8 cellular contexts compared by ENCODE assay signal in the genomic region with DNA sequence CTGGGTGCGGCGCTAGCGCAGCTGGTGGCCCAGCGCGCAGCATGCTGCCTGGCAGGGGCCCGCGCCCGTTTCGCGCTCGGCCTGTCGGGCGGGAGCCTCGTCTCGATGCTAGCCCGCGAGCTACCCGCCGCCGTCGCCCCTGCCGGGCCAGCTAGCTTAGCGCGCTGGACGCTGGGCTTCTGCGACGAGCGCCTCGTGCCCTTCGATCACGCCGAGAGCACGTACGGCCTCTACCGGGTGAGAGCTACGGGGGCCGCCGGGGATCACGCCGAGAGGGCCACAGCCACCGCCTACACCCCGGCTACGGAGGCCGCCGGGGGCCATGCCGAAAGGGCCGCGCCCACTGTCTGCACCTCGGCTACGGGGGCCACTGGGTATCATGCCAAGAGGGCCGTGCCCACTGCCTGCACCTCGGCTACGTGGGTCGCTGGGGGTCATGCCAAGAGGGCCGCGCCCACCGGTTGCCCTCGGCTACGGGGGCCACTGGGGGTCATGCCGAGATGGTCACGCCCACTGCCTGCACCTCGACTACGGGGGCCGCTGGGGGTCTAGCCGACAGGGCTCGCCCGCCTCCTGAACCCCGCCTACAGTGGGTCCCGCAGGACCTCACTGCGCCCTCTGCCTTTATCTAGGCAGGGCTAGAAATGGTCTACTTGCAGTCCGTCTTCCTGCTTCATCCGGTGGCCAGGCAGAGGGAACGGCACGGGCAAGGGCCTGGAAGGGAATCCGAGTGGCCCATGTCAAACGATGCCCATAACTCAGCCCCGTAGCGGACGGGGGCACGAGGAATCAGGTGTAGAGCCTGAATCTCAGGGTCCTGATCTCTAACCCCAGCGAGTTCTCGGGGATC. TPM values are rescaled to one million over a fixed set of nuclear protein-coding genes. Genes with fewer than 3 reads are reported as not detected.
DNase-seq lines count a peak whose midpoint lies in the region; ATAC-seq and TF ChIP-seq lines count a peak whose summit lies in the region.

No MANE protein-coding gene starts in this region.

- H3K4me3 ChIP-seq in choroid plexus epithelial cell (ENCODE audit: low read depth, low read length) = peak overlapping the region; percentile 95

- ATAC-seq in GM18519 (IDR thresholded peaks at IDR 0.05; ENCODE audit: low FRiP score, unreplicated experiment) = peak; percentile 46
- ATAC-seq in HG03045 (IDR thresholded peaks at IDR 0.05; ENCODE audit: unreplicated experiment) = peak; percentile 60
- ATAC-seq in left lobe of liver = peak; percentile 87

- DNase-seq in ACHN (peak; percentile 76), NCI-H2227 (lab: John Stamatoyannopoulos, UW; ENCODE audit: unreplicated experiment) (peak; percentile 86), choroid plexus epithelial cell (ENCODE audit: low read depth) (peak; percentile 89), left lobe of liver (ENCODE audit: low spot score) (peak; percentile 91)
- DNase-seq in activated CD4-positive, alpha-beta T cell treated with anti-CD3 and anti-CD28 coated beads for 24 hours (ENCODE audit: low read depth in 2 of 2) = peak; percentile 66 to 74
- peak; percentile 83 to 85 for DNase-seq in stimulated activated CD4-positive, alpha-beta T cell treated with anti-CD3 and anti-CD28 coated beads, Interleukin-2, amount 100 ng/mL, for 24 hours

- in situ Hi-C loops in ACHN (cut with HindIII; ENCODE audit: low pct_ligation_motif_present, low pct_unique_long_range_greater_than_20kb, low sequenced_read_pairs) = no loop called here

- peak; percentile 33 for TF ChIP-seq CTCF in choroid plexus epithelial cell (conservative IDR thresholded peaks at IDR 0.05; ENCODE audit: low read depth, low read length)

RNA-seq across cellular contexts. Expression of a gene that starts 0.5 kb away (rescaled TPM):
- 38.9 TPM for total RNA-seq in left lobe of liver

RNA-seq across cellular contexts. Expression of a gene that starts 41.6 kb away (rescaled TPM):
- total RNA-seq in left lobe of liver = 7.0 TPM

RNA-seq across cellular contexts. Expression of a gene that starts 43.5 kb away (rescaled TPM):
- total RNA-seq in left lobe of liver = 31.5 TPM

RNA-seq across cellular contexts. Expression of a gene that starts 51.2 kb away (rescaled TPM):
- total RNA-seq in left lobe of liver = not detected

Comparison
In these comparisons a context has a peak if more than half of its experiments do, and no peak if none do; other contexts are left out.
1. Peak in every context shown above with its lines: DNase-seq, ATAC-seq and H3K4me3 ChIP-seq.